In the genomic region with DNA sequence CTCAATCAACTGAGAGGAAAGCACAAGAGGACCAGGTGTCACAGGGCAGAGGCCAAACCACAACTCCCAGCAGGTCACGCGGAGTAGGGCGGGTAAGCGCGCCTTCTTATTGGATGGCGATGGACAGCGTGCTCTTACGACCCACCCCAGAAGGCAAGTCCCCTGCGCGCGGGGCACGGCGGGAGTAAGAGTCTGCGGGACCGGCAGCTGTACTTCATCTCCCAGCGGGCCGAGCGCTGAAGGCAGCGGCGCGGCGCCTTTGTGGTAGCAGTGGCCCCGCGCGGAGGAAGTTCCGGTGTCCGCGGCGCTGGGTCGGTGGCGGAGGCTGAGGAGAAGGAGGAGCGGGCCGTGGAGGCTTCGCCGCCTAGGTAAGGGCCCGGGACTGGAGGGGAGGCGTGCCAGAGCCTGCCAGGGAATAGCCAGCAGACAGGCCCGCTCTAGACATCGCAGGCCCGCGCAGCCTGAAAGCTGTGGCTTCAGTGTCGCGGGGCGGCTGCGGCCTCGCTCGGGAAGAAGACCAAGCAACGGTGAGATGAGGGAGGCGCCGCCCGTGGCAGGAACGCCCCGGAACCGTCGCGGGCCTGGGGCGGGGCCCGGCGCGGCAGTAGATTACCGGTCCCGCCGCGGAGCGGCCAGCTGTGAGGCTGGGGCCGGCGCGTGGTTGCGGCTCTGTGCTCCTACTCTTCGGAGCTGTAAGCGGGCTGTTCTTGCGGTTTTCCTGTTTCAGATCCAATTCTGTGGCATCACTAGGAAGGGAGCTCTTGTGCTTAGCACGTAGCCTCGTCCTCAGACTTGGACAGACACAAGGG, we compare ENCODE assay signal across 8 cellular contexts. TPM values are rescaled to one million over a fixed set of nuclear protein-coding genes. Genes with fewer than 3 reads are reported as not detected.
A peak's percentile ranks its signal among the peaks of the same experiment; 100 is the strongest.
DNase-seq lines count a peak whose midpoint lies in the region; ATAC-seq, FAIRE-seq and TF ChIP-seq lines count a peak whose summit lies in the region.

A gene with protein sequence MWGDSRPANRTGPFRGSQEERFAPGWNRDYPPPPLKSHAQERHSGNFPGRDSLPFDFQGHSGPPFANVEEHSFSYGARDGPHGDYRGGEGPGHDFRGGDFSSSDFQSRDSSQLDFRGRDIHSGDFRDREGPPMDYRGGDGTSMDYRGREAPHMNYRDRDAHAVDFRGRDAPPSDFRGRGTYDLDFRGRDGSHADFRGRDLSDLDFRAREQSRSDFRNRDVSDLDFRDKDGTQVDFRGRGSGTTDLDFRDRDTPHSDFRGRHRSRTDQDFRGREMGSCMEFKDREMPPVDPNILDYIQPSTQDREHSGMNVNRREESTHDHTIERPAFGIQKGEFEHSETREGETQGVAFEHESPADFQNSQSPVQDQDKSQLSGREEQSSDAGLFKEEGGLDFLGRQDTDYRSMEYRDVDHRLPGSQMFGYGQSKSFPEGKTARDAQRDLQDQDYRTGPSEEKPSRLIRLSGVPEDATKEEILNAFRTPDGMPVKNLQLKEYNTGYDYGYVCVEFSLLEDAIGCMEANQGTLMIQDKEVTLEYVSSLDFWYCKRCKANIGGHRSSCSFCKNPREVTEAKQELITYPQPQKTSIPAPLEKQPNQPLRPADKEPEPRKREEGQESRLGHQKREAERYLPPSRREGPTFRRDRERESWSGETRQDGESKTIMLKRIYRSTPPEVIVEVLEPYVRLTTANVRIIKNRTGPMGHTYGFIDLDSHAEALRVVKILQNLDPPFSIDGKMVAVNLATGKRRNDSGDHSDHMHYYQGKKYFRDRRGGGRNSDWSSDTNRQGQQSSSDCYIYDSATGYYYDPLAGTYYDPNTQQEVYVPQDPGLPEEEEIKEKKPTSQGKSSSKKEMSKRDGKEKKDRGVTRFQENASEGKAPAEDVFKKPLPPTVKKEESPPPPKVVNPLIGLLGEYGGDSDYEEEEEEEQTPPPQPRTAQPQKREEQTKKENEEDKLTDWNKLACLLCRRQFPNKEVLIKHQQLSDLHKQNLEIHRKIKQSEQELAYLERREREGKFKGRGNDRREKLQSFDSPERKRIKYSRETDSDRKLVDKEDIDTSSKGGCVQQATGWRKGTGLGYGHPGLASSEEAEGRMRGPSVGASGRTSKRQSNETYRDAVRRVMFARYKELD (plus strand): TSS at position 293 of the 809 bp plus-strand sequence. CDS start 22,492 bp downstream, outside the sequence.

- H3K9me3 Mint-ChIP-seq in activated naive CD8-positive, alpha-beta T cell treated with anti-CD3 and anti-CD28 coated beads, Interleukin-2, amount 50 U/mL, for 24 hours, result peaks cover 5% of the 10 kb centered on the region

- no peaks in the 10 kb centered on the region for H3K27me3 ChIP-seq in pancreas
- no peaks in the 10 kb centered on the region for H3K27me3 ChIP-seq in tibial artery

- no peaks in the 10 kb centered on the region for H3K9me3 ChIP-seq in pancreas
- no peaks in the 10 kb centered on the region for H3K9me3 ChIP-seq in tibial artery

- H3K4me1 ChIP-seq in pancreas (peaks cover 0 to 8% (median 5%) of the 10 kb centered on the region in 3 donors), tibial artery (peaks cover 0 to 23% (median 13%) of the 10 kb centered on the region in 4 donors)

- peak; percentile 92 for ATAC-seq in HG02763 (IDR thresholded peaks at IDR 0.05; ENCODE audit: unreplicated experiment)
- ATAC-seq in activated naive CD8-positive, alpha-beta T cell treated with anti-CD3 and anti-CD28 coated beads, Interleukin-2, amount 50 U/mL, for 24 hours, result peak; percentile 99
- ATAC-seq in Right ventricle myocardium superior (ENCODE audit: poor library complexity), result peak; percentile 99
- ATAC-seq in pancreas, result peak; percentile 97 to 99 (median 98)

- no peak for TF ChIP-seq CTCF in GM12865 (IDR thresholded peaks at IDR 0.05; ENCODE audit: insufficient read depth, low read depth, low read length, missing control alignments)
- no peak for TF ChIP-seq CTCF in pancreas (IDR thresholded peaks at IDR 0.05)
- no peak for TF ChIP-seq CTCF in tibial artery (IDR thresholded peaks at IDR 0.05)

- peak within 1 kb of the TSS; percentile 94 for H3K27ac Mint-ChIP-seq in activated naive CD8-positive, alpha-beta T cell treated with anti-CD3 and anti-CD28 coated beads, Interleukin-2, amount 50 U/mL, for 24 hours

- H3K4me3 ChIP-seq in GM12865 (ENCODE audit: low read depth, low read length), result peak within 1 kb of the TSS; percentile 79
- peak within 1 kb of the TSS; percentile 65 to 96 (median 82) for H3K4me3 ChIP-seq in pancreas
- H3K4me3 ChIP-seq in tibial artery, result peak within 1 kb of the TSS; percentile 70 to 85

- peak; percentile 99 for DNase-seq in GM12865 (ENCODE audit: low read depth)
- DNase-seq in NCI-H1417 treated with DMSO at 0.1 percent for 48 hours (lab: John Stamatoyannopoulos, UW), result peak; percentile 53
- DNase-seq in SW480 (ENCODE audit: low spot score), result peak; percentile 99
- DNase-seq in activated naive CD8-positive, alpha-beta T cell treated with anti-CD3 and anti-CD28 coated beads, Interleukin-2, amount 50 U/mL, for 24 hours, result peak; percentile 94
- peak; percentile 99 for DNase-seq in Right ventricle myocardium superior
- peak; percentile 95 to 99 (median 96) for DNase-seq in pancreas
- peak; percentile 98 to 99 for DNase-seq in tibial artery

- H3K36me3 ChIP-seq in pancreas (no peaks in the 10 kb centered on the region), tibial artery (no peaks in the 10 kb centered on the region)

- peaks cover 22% of the 10 kb centered on the region for H3K36me3 Mint-ChIP-seq in activated naive CD8-positive, alpha-beta T cell treated with anti-CD3 and anti-CD28 coated beads, Interleukin-2, amount 50 U/mL, for 24 hours (ENCODE audit: low read depth)

- H3K27ac ChIP-seq in pancreas (peak within 1 kb of the TSS; percentile 83 to 92 (median 88)), tibial artery (peak within 1 kb of the TSS; percentile 91 to 94)

- H3K4me1 Mint-ChIP-seq in activated naive CD8-positive, alpha-beta T cell treated with anti-CD3 and anti-CD28 coated beads, Interleukin-2, amount 50 U/mL, for 24 hours, result peaks cover 32% of the 10 kb centered on the region

- intact Hi-C loops in Right ventricle myocardium superior (cut with DNase I), result no loop called here
- intact Hi-C loops in pancreas (cut with DNase I), result no loop called here
- intact Hi-C loops in tibial artery (cut with DNase I; ENCODE audit: low total_unique reads), result no loop called here

- peak; percentile 85 for FAIRE-seq in pancreas (lab: Jason Lieb, UNC)

- 0% methylated on average over 64 to 74 of the region's 74 CpGs for WGBS in pancreas, 2 donors

- no peaks in the 10 kb centered on the region for H3K27me3 Mint-ChIP-seq in activated naive CD8-positive, alpha-beta T cell treated with anti-CD3 and anti-CD28 coated beads, Interleukin-2, amount 50 U/mL, for 24 hours

- peak within 1 kb of the TSS; percentile 98 for H3K4me3 Mint-ChIP-seq in activated naive CD8-positive, alpha-beta T cell treated with anti-CD3 and anti-CD28 coated beads, Interleukin-2, amount 50 U/mL, for 24 hours

RNA-seq across cellular contexts. Expression of the gene that starts here (rescaled TPM):
- total RNA-seq in Right ventricle myocardium superior (43.0 TPM), pancreas (10 to 100 TPM; 24.9 to 64.1 (median 41.7) TPM)
- polyA plus RNA-seq in pancreas, result 100 to 1,000 TPM; 245 to 249 TPM

Comparison
In these comparisons a context has a peak if more than half of its experiments do, and no peak if none do; other contexts are left out.
1. Peak in every context shown above with its lines: DNase-seq, ATAC-seq, H3K4me3 ChIP-seq and H3K27ac ChIP-seq.